In genomic region chrX:110001702-110002299, GRCh38 we compare ENCODE assay signal across 1 cellular context.
TF ChIP-seq lines count a peak whose summit lies in the region.

No MANE protein-coding gene starts in this region.

TF ChIP-seq in K562, 482 proteins besides CTCF, POLR2A, EP300 and RAD21 (continued from another document and continues in another):
- no peak for TF ChIP-seq ZNF277 (CRISPR knock-in tag; IDR thresholded peaks at IDR 0.05; ENCODE audit: borderline replicate concordance)
- no peak for TF ChIP-seq ZNF253 (CRISPR knock-in tag; conservative IDR thresholded peaks at IDR 0.05)
- no peak for TF ChIP-seq FOXM1 (IDR thresholded peaks at IDR 0.05; ENCODE audit: low read depth)
- TF ChIP-seq FOXM1 (CRISPR knock-in tag; IDR thresholded peaks at IDR 0.05; ENCODE audit: low read depth), result no peak
- TF ChIP-seq MTA2 (IDR thresholded peaks at IDR 0.05; ENCODE audit: low read depth), result no peak
- TF ChIP-seq BDP1 (IDR thresholded peaks at IDR 0.05; ENCODE audit: insufficient read depth, insufficient read length), result no peak
- no peak for TF ChIP-seq KLF1 (tag; IDR thresholded peaks at IDR 0.05)
- no peak for TF ChIP-seq TFE3 (CRISPR knock-in tag; IDR thresholded peaks at IDR 0.05)
- no peak for TF ChIP-seq ZNF551 (CRISPR knock-in tag; IDR thresholded peaks at IDR 0.05)
- peak; percentile 23; the same call in 1 of the 2 replicates for TF ChIP-seq MTA3 (IDR thresholded peaks at IDR 0.05; ENCODE audit: borderline replicate concordance)
- no peak for TF ChIP-seq ETV5 (CRISPR knock-in tag; IDR thresholded peaks at IDR 0.05; ENCODE audit: low read depth)
- no peak for TF ChIP-seq ARID1B (IDR thresholded peaks at IDR 0.05)
- TF ChIP-seq ZFP36 (IDR thresholded peaks at IDR 0.05; ENCODE audit: low read depth, low read length, partially characterized antibody), result no peak
- no peak for TF ChIP-seq ZBTB9 (CRISPR knock-in tag; IDR thresholded peaks at IDR 0.05)
- TF ChIP-seq CGGBP1 (CRISPR knock-in tag; IDR thresholded peaks at IDR 0.05), result no peak
- TF ChIP-seq SAFB (IDR thresholded peaks at IDR 0.05; ENCODE audit: borderline replicate concordance, low read depth, low read length), result no peak
- TF ChIP-seq ZNF511 (CRISPR knock-in tag; IDR thresholded peaks at IDR 0.05), result no peak
- no peak for TF ChIP-seq PML (IDR thresholded peaks at IDR 0.05; ENCODE audit: low read length)
- TF ChIP-seq ETV6 (IDR thresholded peaks at IDR 0.05; ENCODE audit: borderline replicate concordance in 1 of 2, low read depth in 2 of 2, low read length in 1 of 2), result no peak
- TF ChIP-seq ETV6 (CRISPR knock-in tag; IDR thresholded peaks at IDR 0.05; ENCODE audit: borderline replicate concordance), result no peak
- no peak for TF ChIP-seq CREB1 (IDR thresholded peaks at IDR 0.05)
- no peak for TF ChIP-seq CREB1 (CRISPR knock-in tag; IDR thresholded peaks at IDR 0.05)
- no peak for TF ChIP-seq ATF2 (CRISPR knock-in tag; IDR thresholded peaks at IDR 0.05)
- no peak for TF ChIP-seq ZBTB17 (CRISPR knock-in tag; IDR thresholded peaks at IDR 0.05)
- TF ChIP-seq RBM15 (IDR thresholded peaks at IDR 0.05; ENCODE audit: insufficient read depth, low read length), result no peak
- TF ChIP-seq ZFP1 (CRISPR knock-in tag; IDR thresholded peaks at IDR 0.05), result no peak
- no peak for TF ChIP-seq ZNF395 (CRISPR knock-in tag; IDR thresholded peaks at IDR 0.05)
- no peak for TF ChIP-seq SNRNP70 (optimal IDR thresholded peaks at IDR 0.05; ENCODE audit: low read depth, low read length)
- TF ChIP-seq BHLHE40 (IDR thresholded peaks at IDR 0.05; ENCODE audit: low read length), result no peak
- TF ChIP-seq MYBL2 (IDR thresholded peaks at IDR 0.05; ENCODE audit: low read depth), result no peak
- TF ChIP-seq MYBL2 (CRISPR knock-in tag; IDR thresholded peaks at IDR 0.05; ENCODE audit: borderline replicate concordance), result no peak
- no peak for TF ChIP-seq MLX (CRISPR knock-in tag; conservative IDR thresholded peaks at IDR 0.05)
- no peak; the same call in 1 of the 2 replicates for TF ChIP-seq POLR2AphosphoS5 (IDR thresholded peaks at IDR 0.05; ENCODE audit: control insufficient read depth, insufficient read depth, low read depth, low read length)
- no peak for TF ChIP-seq FOS (IDR thresholded peaks at IDR 0.05; ENCODE audit: extremely low read depth, insufficient read length)
- peak; percentile 52 for TF ChIP-seq ZNF512 (tag; IDR thresholded peaks at IDR 0.05)
- TF ChIP-seq MLLT1 (IDR thresholded peaks at IDR 0.05), result peak in 1 of 2 experiments; percentile 39; a peak in 1 of 4 replicates
- no peak for TF ChIP-seq ZBTB11 (CRISPR knock-in tag; IDR thresholded peaks at IDR 0.05)
- TF ChIP-seq MCM2 (IDR thresholded peaks at IDR 0.05; ENCODE audit: low read depth), result no peak
- 0 out of 2 replicates have a peak, but pooled peaks have one; percentile 33 for TF ChIP-seq ZC3H4 (CRISPR knock-in tag; IDR thresholded peaks at IDR 0.05; ENCODE audit: borderline replicate concordance)
- no peak for TF ChIP-seq RERE (CRISPR knock-in tag; IDR thresholded peaks at IDR 0.05; ENCODE audit: borderline replicate concordance)
- no peak for TF ChIP-seq CC2D1A (IDR thresholded peaks at IDR 0.05)
